In the genomic region with DNA sequence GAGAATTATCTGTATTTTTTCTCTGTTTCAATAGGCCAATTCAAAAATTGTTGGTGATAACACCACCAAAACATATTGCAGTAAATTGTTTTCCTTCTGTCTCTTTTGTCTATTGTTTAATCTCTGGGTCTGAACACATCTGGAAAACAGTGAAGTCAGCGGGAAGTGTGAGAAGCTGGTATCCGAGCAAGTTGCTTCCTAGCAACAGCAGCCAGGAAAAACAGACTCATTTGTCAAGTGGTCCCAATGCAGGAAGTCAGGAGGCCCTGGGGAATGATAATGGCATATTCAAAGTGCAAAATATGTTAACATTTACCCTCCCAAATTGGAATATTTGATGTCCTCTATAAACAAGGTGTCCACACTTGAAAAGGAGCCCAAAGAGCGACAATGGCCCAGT, we compare ENCODE assay signal across 18 cellular contexts.
DNase-seq lines count a peak whose midpoint lies in the region; ATAC-seq, FAIRE-seq and TF ChIP-seq lines count a peak whose summit lies in the region.
"Had no signal": no experiment of that assay in that cellular context is flagged by ENCODE, and none has a peak within 500 bp of the region (broad histone marks: within the 10 kb centered on the region; RNA-seq: fewer than 3 reads in every experiment).

No MANE protein-coding gene starts in this region.

- H3K36me3 ChIP-seq in heart left ventricle, result no peaks in the 10 kb centered on the region

- peak overlapping the region in 2 of 12 donors; percentile 62 for H3K27ac ChIP-seq in heart left ventricle
- H3K27ac ChIP-seq: A549, PC-9 had no signal

- DNase-seq in NCI-H345 (lab: John Stamatoyannopoulos, UW), result peak; percentile 9
- no peak for DNase-seq in NCI-H345 treated with DMSO at 0.1 percent for 48 hours (lab: John Stamatoyannopoulos, UW; ENCODE audit: unreplicated experiment)
- peak; percentile 38 for DNase-seq in astrocyte of the spinal cord (ENCODE audit: low read depth, low spot score)
- DNase-seq in heart left ventricle, result peak in 3 of 5 donors; percentile 21 to 60 (median 51)
- DNase-seq in sciatic nerve (ENCODE audit: low spot score), result no peak
- DNase-seq in activated T-helper 1 cell treated with anti-CD3 and anti-CD28 coated beads, Interleukin-12 subunit alpha, Interleukin-12 subunit beta, Interleukin-2, Interleukin-4 antibody, amounts not matched to agents 30 ng/mL and 10 ng/mL and 1 ng/mL, durations not matched to agents 14 hours and 24 hours and 36 hours (ENCODE audit: low spot score), result no peak
- DNase-seq in GM19239 (ENCODE audit: insufficient read length, low spot score), result no peak
- DNase-seq: activated CD4-positive, alpha-beta memory T cell treated with anti-CD3 and anti-CD28 coated beads, Interleukin-2, amount 10 ng/mL, durations not matched to agents 7 days and 5 days; activated naive CD4-positive, alpha-beta T cell; cortex of kidney; NCI-H1930; PC-9; T1000; trophoblast cell had no signal

- no peaks in the 10 kb centered on the region for H3K4me1 Mint-ChIP-seq in activated T-helper 1 cell treated with anti-CD3 and anti-CD28 coated beads, Interleukin-12 subunit alpha, Interleukin-12 subunit beta, Interleukin-2, Interleukin-4 antibody, amounts not matched to agents 30 ng/mL and 10 ng/mL and 1 ng/mL, durations not matched to agents 14 hours and 24 hours and 36 hours (ENCODE audit: low read depth)
- H3K4me1 Mint-ChIP-seq: activated CD4-positive, alpha-beta memory T cell treated with anti-CD3 and anti-CD28 coated beads, Interleukin-2, amount 10 ng/mL, durations not matched to agents 7 days and 5 days; memory B cell had no signal

- no peak for TF ChIP-seq POLR2A in heart left ventricle (IDR thresholded peaks at IDR 0.05)

- 16 to 22% (median 19%) methylated on average over 3 of the region's 3 CpGs for WGBS in heart left ventricle, 4 donors

- no peak for TF ChIP-seq CTCF in astrocyte of the spinal cord (IDR thresholded peaks at IDR 0.05; ENCODE audit: low read depth, low read length)
- no peak for TF ChIP-seq CTCF in heart left ventricle (IDR thresholded peaks at IDR 0.05)

- H3K27ac Mint-ChIP-seq in activated T-helper 1 cell treated with anti-CD3 and anti-CD28 coated beads, Interleukin-12 subunit alpha, Interleukin-12 subunit beta, Interleukin-2, Interleukin-4 antibody, amounts not matched to agents 30 ng/mL and 10 ng/mL and 1 ng/mL, durations not matched to agents 14 hours and 24 hours and 36 hours, result no peak overlapping the region
- H3K27ac Mint-ChIP-seq: activated CD4-positive, alpha-beta memory T cell treated with anti-CD3 and anti-CD28 coated beads, Interleukin-2, amount 10 ng/mL, durations not matched to agents 7 days and 5 days; memory B cell had no signal

- intact Hi-C loops in heart left ventricle (cut with DNase I), result no loop called here
- intact Hi-C loops in sciatic nerve (cut with DNase I), result no loop called here
- intact Hi-C loops in activated T-helper 1 cell treated with anti-CD3 and anti-CD28 coated beads, Interleukin-12 subunit alpha, Interleukin-12 subunit beta, Interleukin-2, Interleukin-4 antibody, amounts not matched to agents 30 ng/mL and 10 ng/mL and 1 ng/mL, durations not matched to agents 14 hours and 24 hours and 36 hours (cut with micrococcal nuclease), result no loop called here

- FAIRE-seq in GM19239 (lab: Jason Lieb, UNC), result no peak
- FAIRE-seq: A549, GM18507 had no signal

- H3K9me3 Mint-ChIP-seq in activated T-helper 1 cell treated with anti-CD3 and anti-CD28 coated beads, Interleukin-12 subunit alpha, Interleukin-12 subunit beta, Interleukin-2, Interleukin-4 antibody, amounts not matched to agents 30 ng/mL and 10 ng/mL and 1 ng/mL, durations not matched to agents 14 hours and 24 hours and 36 hours, result no peaks in the 10 kb centered on the region
- H3K9me3 Mint-ChIP-seq: activated CD4-positive, alpha-beta memory T cell treated with anti-CD3 and anti-CD28 coated beads, Interleukin-2, amount 10 ng/mL, durations not matched to agents 7 days and 5 days had no signal

- no peak overlapping the region for H3K4me3 Mint-ChIP-seq in activated T-helper 1 cell treated with anti-CD3 and anti-CD28 coated beads, Interleukin-12 subunit alpha, Interleukin-12 subunit beta, Interleukin-2, Interleukin-4 antibody, amounts not matched to agents 30 ng/mL and 10 ng/mL and 1 ng/mL, durations not matched to agents 14 hours and 24 hours and 36 hours
- H3K4me3 Mint-ChIP-seq: activated CD4-positive, alpha-beta memory T cell treated with anti-CD3 and anti-CD28 coated beads, Interleukin-2, amount 10 ng/mL, durations not matched to agents 7 days and 5 days; memory B cell had no signal

- no peak overlapping the region for H3K4me3 ChIP-seq in astrocyte of the spinal cord (ENCODE audit: low read depth, low read length)
- no peak overlapping the region for H3K4me3 ChIP-seq in heart left ventricle
- H3K4me3 ChIP-seq: A549, PC-9 had no signal

- H3K4me1 ChIP-seq in heart left ventricle, result peaks cover 0 to 16% (median 1%) of the 10 kb centered on the region in 12 donors
- H3K4me1 ChIP-seq: A549 had no signal

- ATAC-seq in heart left ventricle (peak in 3 of 4 donors; percentile 34 to 95 (median 63)), sciatic nerve (peak; percentile 91), GM21825 (IDR thresholded peaks at IDR 0.05; ENCODE audit: unreplicated experiment) (no peak)
- ATAC-seq: A549 had no signal

- H3K27me3 Mint-ChIP-seq in activated T-helper 1 cell treated with anti-CD3 and anti-CD28 coated beads, Interleukin-12 subunit alpha, Interleukin-12 subunit beta, Interleukin-2, Interleukin-4 antibody, amounts not matched to agents 30 ng/mL and 10 ng/mL and 1 ng/mL, durations not matched to agents 14 hours and 24 hours and 36 hours (ENCODE audit: insufficient read depth), result peaks cover 2% of the 10 kb centered on the region
- H3K27me3 Mint-ChIP-seq: memory B cell had no signal

- peaks cover 0 to 7% (median 0%) of the 10 kb centered on the region in 12 donors for H3K9me3 ChIP-seq in heart left ventricle
- H3K9me3 ChIP-seq: A549 had no signal

- in situ Hi-C loops in astrocyte of the spinal cord (cut with HindIII; ENCODE audit: low sequenced_read_pairs), result no loop called here

- H3K36me3 Mint-ChIP-seq in activated T-helper 1 cell treated with anti-CD3 and anti-CD28 coated beads, Interleukin-12 subunit alpha, Interleukin-12 subunit beta, Interleukin-2, Interleukin-4 antibody, amounts not matched to agents 30 ng/mL and 10 ng/mL and 1 ng/mL, durations not matched to agents 14 hours and 24 hours and 36 hours (ENCODE audit: low read depth), result no peaks in the 10 kb centered on the region
- H3K36me3 Mint-ChIP-seq: memory B cell had no signal

- no peaks in the 10 kb centered on the region for H3K27me3 ChIP-seq in heart left ventricle

Comparison
In these comparisons a context has a peak if more than half of its experiments do, and no peak if none do; other contexts are left out.
1. DNase-seq: peak in NCI-H345 (single experiment), astrocyte of the spinal cord (single experiment) and heart left ventricle (3 of 5); none in NCI-H345 treated with DMSO at 0.1 percent for 48 hours (single experiment), sciatic nerve (single experiment), activated T-helper 1 cell treated with anti-CD3 and anti-CD28 coated beads, Interleukin-12 subunit alpha, Interleukin-12 subunit beta, Interleukin-2, Interleukin-4 antibody, amounts not matched to agents 30 ng/mL and 10 ng/mL and 1 ng/mL, durations not matched to agents 14 hours and 24 hours and 36 hours (single experiment) and GM19239 (single experiment).